ENCODE assay signal across 20 cellular contexts in genomic region chr6:57024775-57025174, GRCh38. TPM values are rescaled to one million over a fixed set of nuclear protein-coding genes. Genes with fewer than 3 reads are reported as not detected.
DNase-seq lines count a peak whose midpoint lies in the region; ATAC-seq, FAIRE-seq and TF ChIP-seq lines count a peak whose summit lies in the region.
"Had no signal": no experiment of that assay in that cellular context is flagged by ENCODE, and none has a peak within 500 bp of the region (broad histone marks: within the 10 kb centered on the region; RNA-seq: fewer than 3 reads in every experiment).

No MANE protein-coding gene starts in this region.

- TF ChIP-seq POLR2A in HepG2 (IDR thresholded peaks at IDR 0.05; ENCODE audit: insufficient read depth in 1 of 2, low read depth in 2 of 2, low read length in 2 of 2) (no peak), right lobe of liver (IDR thresholded peaks at IDR 0.05) (no peak), K562 (conservative IDR thresholded peaks at IDR 0.05) (no peak)

- H2AFZ ChIP-seq in HepG2 (ENCODE audit: low read length) (no peak overlapping the region), K562 (ENCODE audit: low read depth, low read length) (no peak overlapping the region)

- H3K9me3 ChIP-seq in HepG2 (ENCODE audit: low read length) (peaks cover 8% of the 10 kb centered on the region), right lobe of liver (peaks cover 0 to 4% (median 0%) of the 10 kb centered on the region in 4 donors), HUES6 (ENCODE audit: control insufficient read depth, insufficient read depth, low read depth, low read length) (no peaks in the 10 kb centered on the region; the same call in 1 of the 2 replicates), K562 (replicated peaks; ENCODE audit: control insufficient read depth, insufficient read depth, low read depth, low read length) (peaks cover 11% of the 10 kb centered on the region), iPS-20b (ENCODE audit: insufficient read depth, low read depth, low read length) (no peaks in the 10 kb centered on the region)
- H3K9me3 ChIP-seq: A549, Caco-2 had no signal

- H3K79me2 ChIP-seq in HepG2 (ENCODE audit: insufficient read depth, low read length) (no peaks in the 10 kb centered on the region), K562 (ENCODE audit: control insufficient read depth, insufficient read depth, low read length) (no peaks in the 10 kb centered on the region)

- no peak for DNase-seq in HepG2 (ENCODE audit: low spot score)
- DNase-seq in right lobe of liver, result no peak
- DNase-seq in K562 (ENCODE audit: extremely low read depth in 1 of 4, low spot score in 3 of 4), result no peak
- no peak for DNase-seq in activated CD8-positive, alpha-beta memory T cell treated with anti-CD3 and anti-CD28 coated beads, Interleukin-2, amount 50 U/mL, for 4 hours
- no peak for DNase-seq in pons (ENCODE audit: low spot score)
- DNase-seq: AML-193; Caco-2; CD4-positive, alpha-beta T cell; DMS153; DMS79; GF-D8; HCEC 1CT; HFFc6; KG1 had no signal

- H3K27me3 ChIP-seq in HepG2 (ENCODE audit: control insufficient read depth in 1 of 2, insufficient read depth in 2 of 2, low read length in 2 of 2), result no peaks in the 10 kb centered on the region
- H3K27me3 ChIP-seq in right lobe of liver, result no peaks in the 10 kb centered on the region
- H3K27me3 ChIP-seq in HUES6 (ENCODE audit: control insufficient read depth, insufficient read depth, low read length), result no peaks in the 10 kb centered on the region
- no peaks in the 10 kb centered on the region for H3K27me3 ChIP-seq in K562 (ENCODE audit: control insufficient read depth in 2 of 2, insufficient read depth in 2 of 2, low read length in 2 of 2)
- no peaks in the 10 kb centered on the region; the same call in 1 of the 2 replicates for H3K27me3 ChIP-seq in iPS-20b (ENCODE audit: insufficient read depth, low read length)

- H3K9ac ChIP-seq in HepG2 (ENCODE audit: insufficient read depth, low read depth, low read length) (no peak overlapping the region), HUES6 (ENCODE audit: low read length) (peak overlapping the region; percentile 43), K562 (ENCODE audit: insufficient read depth in 1 of 2, low read depth in 2 of 2, low read length in 2 of 2) (no peak overlapping the region), iPS-20b (ENCODE audit: low read depth, low read length) (peak overlapping the region; percentile 56)

- H4K20me1 ChIP-seq in HepG2 (ENCODE audit: insufficient read depth, low read length) (no peaks in the 10 kb centered on the region), K562 (replicated peaks; ENCODE audit: control insufficient read depth, insufficient read depth, low read length) (no peaks in the 10 kb centered on the region)

- H3K36me3 ChIP-seq in HepG2 (replicated peaks in 1 of 2; ENCODE audit: control insufficient read depth in 1 of 2, insufficient read depth in 2 of 2, low read length in 2 of 2) (no peaks in the 10 kb centered on the region), right lobe of liver (no peaks in the 10 kb centered on the region), HUES6 (ENCODE audit: control insufficient read depth, insufficient read depth, low read length) (no peaks in the 10 kb centered on the region), K562 (ENCODE audit: control insufficient read depth, insufficient read depth, low read length) (no peaks in the 10 kb centered on the region), iPS-20b (ENCODE audit: insufficient read depth, low read depth, low read length) (no peaks in the 10 kb centered on the region)

- no peak for ATAC-seq in HepG2
- ATAC-seq in right lobe of liver, result no peak
- ATAC-seq in K562, result no peak
- no peak for ATAC-seq in esophagus mucosa
- ATAC-seq: A549 had no signal

- WGBS in HepG2 (ENCODE audit: low lambda C conversion rate), result 2% methylated on average over 1 of the region's 1 CpG
- 55% methylated on average over 1 of the region's 1 CpG for WGBS in right lobe of liver (ENCODE audit: insufficient coverage, low coverage, low lambda C conversion rate, missing lambda C conversion rate)
- WGBS in K562 (ENCODE audit: insufficient coverage, low coverage, missing lambda C conversion rate), result 8% methylated on average over 1 of the region's 1 CpG

- no peak for TF ChIP-seq RAD21 in HepG2 (CRISPR knock-in tag; IDR thresholded peaks at IDR 0.05)
- no peak for TF ChIP-seq RAD21 in K562 (CRISPR knock-in tag; conservative IDR thresholded peaks at IDR 0.05 in 1 of 2, IDR thresholded peaks at IDR 0.05 in 1 of 2)

- H3K9me1 ChIP-seq in K562 (ENCODE audit: control insufficient read depth, insufficient read depth, low read length), result no peaks in the 10 kb centered on the region

- TF ChIP-seq EP300 in HepG2 (IDR thresholded peaks at IDR 0.05; ENCODE audit: low read depth in 2 of 2, low read length in 2 of 2), result no peak
- TF ChIP-seq EP300 in HepG2 (CRISPR knock-in tag; IDR thresholded peaks at IDR 0.05; ENCODE audit: borderline replicate concordance), result no peak
- no peak for TF ChIP-seq EP300 in K562 (IDR thresholded peaks at IDR 0.05; ENCODE audit: low read length)

- in situ Hi-C loops in HepG2 (cut with HindIII; ENCODE audit: extremely low pct_ligation_motif_present, low pct_unique_long_range_greater_than_20kb), result loop anchor here (25.0 kb wide), 1 partner anchor 288 kb away; the partner anchor contains the start of gene PRIM2
- in situ Hi-C loops in K562 (cut with MboI), result no loop called here

- H3K4me2 ChIP-seq in HepG2 (ENCODE audit: low read depth, low read length) (no peak overlapping the region), K562 (ENCODE audit: insufficient read depth, low read length) (no peak overlapping the region)
- H3K4me2 ChIP-seq: A549 had no signal

- CTCF ChIA-PET in HepG2 (lab: Yijun Ruan, JAX; ENCODE audit: low intra/inter-chr PET ratio, low total read pairs) (interaction anchor here (1.2 kb wide), 1 partner anchor 120 kb away, joined by 3 read pairs; no protein-coding TSS in a partner anchor), K562 (lab: Yijun Ruan, JAX; ENCODE audit: low intra/inter-chr PET ratio) (no interaction called here)

- intact Hi-C loops in HepG2 (cut with micrococcal nuclease; ENCODE audit: unreplicated experiment), result loop anchor here (10.0 kb wide), 1 partner anchor 290 kb away; the partner anchor contains the start of gene PRIM2
- intact Hi-C loops in right lobe of liver (cut with DNase I), result no loop called here
- intact Hi-C loops in K562 (cut with micrococcal nuclease), result no loop called here

- H3K4me1 ChIP-seq in HepG2 (ENCODE audit: insufficient read depth, low read length) (0 out of 2 replicates have a peak, but pooled peaks cover 5% of the 10 kb centered on the region), right lobe of liver (no peaks in the 10 kb centered on the region), HUES6 (ENCODE audit: control insufficient read depth, insufficient read depth, low read length) (peaks cover 36% of the 10 kb centered on the region; the same call in 1 of the 2 replicates), K562 (replicated peaks in 1 of 2; ENCODE audit: control insufficient read depth in 2 of 2, insufficient read depth in 2 of 2, low read length in 2 of 2) (peaks cover 1 to 3% of the 10 kb centered on the region in 2 experiments; a peak in 3 of 5 replicates), iPS-20b (ENCODE audit: insufficient read depth, low read length) (peaks cover 44% of the 10 kb centered on the region)
- H3K4me1 ChIP-seq: A549 had no signal

- POLR2A ChIA-PET in HepG2 (lab: Yijun Ruan, JAX) (no interaction called here), K562 (lab: Yijun Ruan, JAX) (no interaction called here)

- no peak for TF ChIP-seq CTCF in HepG2 (CRISPR knock-in tag; IDR thresholded peaks at IDR 0.05)
- TF ChIP-seq CTCF in right lobe of liver (IDR thresholded peaks at IDR 0.05), result no peak
- no peak for TF ChIP-seq CTCF in K562 (IDR thresholded peaks at IDR 0.05 in 2 of 3, conservative IDR thresholded peaks at IDR 0.05 in 1 of 3; ENCODE audit: insufficient read depth in 2 of 3, low read depth in 1 of 3, low read length in 3 of 3)

- FAIRE-seq in HepG2 (lab: Jason Lieb, UNC) (no peak), K562 (lab: Jason Lieb, UNC) (no peak)
- FAIRE-seq: A549 had no signal

- H3K27ac ChIP-seq in HepG2 (ENCODE audit: extremely low read length, insufficient read depth, low read length) (no peak overlapping the region), right lobe of liver (no peak overlapping the region), HUES6 (ENCODE audit: low read depth, low read length) (peak overlapping the region; percentile 86), K562 (ENCODE audit: extremely low read depth, low read depth, low read length) (no peak overlapping the region), iPS-20b (ENCODE audit: low read length) (peak overlapping the region; percentile 24)
- H3K27ac ChIP-seq: 22Rv1, A549, C4-2B had no signal

- H3K4me3 ChIP-seq in HepG2 (replicated peaks in 1 of 3; ENCODE audit: insufficient read depth in 1 of 3, low read depth in 2 of 3, low read length in 3 of 3) (no peak overlapping the region), right lobe of liver (no peak overlapping the region), HUES6 (ENCODE audit: low read depth, low read length) (no peak overlapping the region), K562 (no peak overlapping the region), iPS-20b (ENCODE audit: low read length) (peak overlapping the region; percentile 52)
- H3K4me3 ChIP-seq: A549 had no signal

- no TSS peak for BruUV-seq in HepG2 (replicated peaks; lab: Mats Ljungman, UMichigan)
- BruUV-seq in K562 (replicated peaks; lab: Mats Ljungman, UMichigan), result no TSS peak

RNA-seq across cellular contexts. Expression of gene KIAA1586, which starts 21.7 kb away (rescaled TPM):
- total RNA-seq in HepG2 (2016; rRNA removed; fragmentation: Illumina TruSeq; extraction: Trizol) (16.9 and 24.7 TPM in 2 replicates), right lobe of liver (1 to 10 TPM; 3.2 to 6.5 (median 4.5) TPM), K562 (2014; rRNA removed) (21.2 and 26.1 TPM in 2 replicates), K562 (2014; rRNA removed; fragmentation: Illumina TruSeq; extraction: Trizol) (43.6 and 53.4 TPM in 2 replicates), K562 (2015; rRNA removed; fragmentation: Illumina TruSeq; extraction: Trizol) (32.8 and 37.6 TPM in 2 replicates), K562 (2021) (29.1 and 29.5 TPM in 2 replicates), esophagus mucosa (5.9 TPM)
- 7.8 and 11.1 TPM in 2 replicates for total RNA-seq in HepG2 (2016; cell fraction: cytosol; rRNA removed; fragmentation: Illumina TruSeq; extraction: Trizol; ENCODE audit: low read depth)
- 17.9 and 29.0 TPM in 2 replicates for total RNA-seq in HepG2 (2016; cell fraction: insoluble cytoplasmic fraction; rRNA removed; fragmentation: Illumina TruSeq; extraction: Trizol)
- 6.8 and 11.8 TPM in 2 replicates for total RNA-seq in HepG2 (2016; cell fraction: membrane; rRNA removed; fragmentation: Illumina TruSeq; extraction: Trizol)
- total RNA-seq in HepG2 (2016; cell fraction: nucleus; rRNA removed; fragmentation: Illumina TruSeq; extraction: Trizol), result 23.4 and 25.1 TPM in 2 replicates
- polyA plus RNA-seq in HepG2 (2011; rRNA removed) (4.2 and 5.5 TPM in 2 replicates), K562 (2011; rRNA removed) (17.3 and 24.7 TPM in 2 replicates), K562 (2014; fragmentation: Illumina TruSeq; extraction: Trizol) (25.5 and 31.1 TPM in 2 replicates), K562 (2014; fragmentation: Nextera tagmentation; extraction: Ambion mirVana) (10 to 100 TPM; 27.2 to 34.0 TPM), K562 (2014; rRNA removed) (23.4 and 24.1 TPM in 2 replicates)
- 1.4 and 2.3 TPM in 2 replicates for polyA plus RNA-seq in HepG2 (2011; cell fraction: cytosol; rRNA removed)
- polyA plus RNA-seq in HepG2 (2011; cell fraction: nucleus; rRNA removed), result 2.3 and 3.1 TPM in 2 replicates
- polyA plus RNA-seq in HepG2 (2012), result 6.5 and 13.4 TPM in 2 replicates
- 5.2 and 5.6 TPM in 2 replicates for polyA plus RNA-seq in HepG2 (2016; cell fraction: cytosol; fragmentation: Illumina TruSeq; extraction: Trizol; ENCODE audit: low read depth)
- polyA plus RNA-seq in HepG2 (2016; cell fraction: insoluble cytoplasmic fraction; fragmentation: Illumina TruSeq; extraction: Trizol; ENCODE audit: low read depth), result 25.7 and 32.0 TPM in 2 replicates
- polyA plus RNA-seq in HepG2 (2016; cell fraction: membrane; fragmentation: Illumina TruSeq; extraction: Trizol; ENCODE audit: low read depth), result 6.6 and 8.4 TPM in 2 replicates
- 20.4 and 25.6 TPM in 2 replicates for polyA plus RNA-seq in HepG2 (2016; cell fraction: nucleus; fragmentation: Illumina TruSeq; extraction: Trizol; ENCODE audit: insufficient read depth, low read depth)
- polyA minus RNA-seq in HepG2 (2011; rRNA and poly(A)+ RNA removed; ENCODE audit: low replicate concordance), result 0.91 and 0.94 TPM in 2 replicates
- polyA minus RNA-seq in HepG2 (2011; cell fraction: cytosol; rRNA and poly(A)+ RNA removed), result 5.5 and 6.0 TPM in 2 replicates
- 24.6 and 25.6 TPM in 2 replicates for polyA minus RNA-seq in HepG2 (2011; cell fraction: nucleus; rRNA and poly(A)+ RNA removed)
- total RNA-seq in K562 (2011; cell fraction: chromatin; rRNA removed; ENCODE audit: low replicate concordance), result 9.7 and 51.7 TPM in 2 replicates
- total RNA-seq in K562 (2011; cell fraction: nucleolus; rRNA removed), result 6.2 and 8.0 TPM in 2 replicates
- 13.3 and 20.0 TPM in 2 replicates for total RNA-seq in K562 (2011; cell fraction: nucleoplasm; rRNA removed)
- polyA plus RNA-seq in K562 (2011; cell fraction: cytosol; rRNA removed), result 2.2 and 4.3 TPM in 2 replicates
- polyA plus RNA-seq in K562 (2011; cell fraction: nucleus; rRNA removed), result 6.7 and 7.0 TPM in 2 replicates
- polyA plus RNA-seq in K562 (2012), result 13.7 and 16.9 TPM in 2 replicates
- 27.6 and 32.5 TPM in 2 replicates for polyA minus RNA-seq in K562 (2011; rRNA and poly(A)+ RNA removed)
- polyA minus RNA-seq in K562 (2011; cell fraction: cytosol; rRNA and poly(A)+ RNA removed), result 22.6 and 24.5 TPM in 2 replicates
- polyA minus RNA-seq in K562 (2011; cell fraction: nucleus; rRNA and poly(A)+ RNA removed), result 10.5 and 18.7 TPM in 2 replicates

Comparison
In these comparisons a context has a peak if more than half of its experiments do, and no peak if none do; other contexts are left out.
1. H3K27ac ChIP-seq: peak in HUES6 (single experiment) and iPS-20b (single experiment); none in HepG2 (single experiment), right lobe of liver (0 of 3) and K562 (single experiment).
2. H3K9ac ChIP-seq: peak in HUES6 (single experiment) and iPS-20b (single experiment); none in HepG2 (single experiment) and K562 (0 of 2).
3. Of the 241 proteins assayed by ChIP-seq in both HepG2 and K562: peak only in HepG2: none; only in K562: CBX5 and ZNF280B; in both: none; in neither: 237; mixed calls (peak in some experiments, not most) for 2.